In the genomic region with DNA sequence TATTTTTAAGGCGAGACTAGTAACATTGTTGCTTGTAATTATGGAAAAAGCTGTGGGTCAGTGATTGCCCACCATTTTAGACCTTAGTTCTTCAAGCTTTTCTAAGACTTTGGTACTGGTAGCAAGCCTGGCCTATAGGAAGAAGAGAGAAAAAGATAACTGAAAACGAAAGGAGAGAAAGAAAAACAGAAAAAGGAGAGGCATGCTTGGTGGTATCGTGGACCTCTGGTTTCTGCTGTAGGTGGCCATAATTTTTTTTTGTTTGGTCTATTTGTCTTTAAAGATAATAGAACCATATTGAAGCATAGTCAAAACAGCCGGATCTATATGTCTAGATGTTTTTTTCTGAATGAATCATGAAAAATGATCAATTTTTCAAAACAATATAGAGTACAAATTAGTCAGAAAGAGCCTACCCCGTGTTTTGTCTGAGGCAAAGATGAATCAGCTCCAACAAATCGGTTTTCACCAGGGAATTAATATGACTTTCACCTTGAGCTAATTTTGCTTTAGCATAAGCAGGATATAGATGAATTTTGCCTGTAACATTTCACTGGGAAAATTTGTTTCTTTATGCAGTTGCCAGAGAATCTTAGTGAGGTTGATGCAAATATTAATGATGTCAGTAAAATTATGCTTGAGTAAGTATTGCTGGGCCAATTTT, we compare ENCODE assay signal across 21 cellular contexts. TPM values are rescaled to one million over a fixed set of nuclear protein-coding genes. Genes with fewer than 3 reads are reported as not detected.
"Had no signal": no experiment of that assay in that cellular context is flagged by ENCODE, and none has a peak within 500 bp of the region (broad histone marks: within the 10 kb centered on the region; RNA-seq: fewer than 3 reads in every experiment).

No MANE protein-coding gene starts in this region.

- FAIRE-seq: colon had no signal

- H3K27me3 ChIP-seq: body of pancreas, esophagus squamous epithelium, stomach, vagina had no signal

- H3K4me1 ChIP-seq: body of pancreas, esophagus squamous epithelium, psoas muscle, stomach had no signal

- H3K36me3 ChIP-seq: esophagus squamous epithelium, stomach, vagina had no signal

- H3K4me3 ChIP-seq: body of pancreas, esophagus squamous epithelium, psoas muscle, smooth muscle cell, stomach, vagina had no signal

- H3K9me3 ChIP-seq: body of pancreas, esophagus squamous epithelium, psoas muscle, stomach, vagina had no signal

- ATAC-seq: body of pancreas; left cardiac atrium; naive thymus-derived CD8-positive, alpha-beta T cell; psoas muscle; right cardiac atrium had no signal

- DNase-seq: activated B cell treated with CpG ODN at 0.5 μM for 24 hours; activated CD4-positive, alpha-beta memory T cell treated with anti-CD3 and anti-CD28 coated beads for 36 hours; activated CD4-positive, alpha-beta T cell treated with anti-CD3 and anti-CD28 coated beads for 4 hours; activated naive CD4-positive, alpha-beta T cell treated with Interleukin-2 at 50 U/mL for 16 hours; activated naive CD8-positive, alpha-beta T cell treated with anti-CD3 and anti-CD28 coated beads, Interleukin-2, amount 10 ng/mL, durations not matched to agents 7 days and 5 days; activated T-cell treated with anti-CD3 and anti-CD28 coated beads, Interleukin-2, amount 50 U/mL, for 1 hour; body of pancreas; central memory CD4-positive, alpha-beta T cell; esophagus squamous epithelium; left cardiac atrium; mesendoderm; naive thymus-derived CD8-positive, alpha-beta T cell; psoas muscle; right cardiac atrium; stimulated activated CD4-positive, alpha-beta T cell treated with anti-CD3 and anti-CD28 coated beads, Interleukin-4, amount 100 ng/mL, for 1 hour; stomach; trophoblast cell had no signal

- H3K4me2 ChIP-seq: smooth muscle cell had no signal

- H3K27ac ChIP-seq: body of pancreas, esophagus squamous epithelium, psoas muscle, stomach, vagina had no signal

RNA-seq across cellular contexts. Expression of gene CCDC85A, which starts 45.7 kb away (rescaled TPM):
- total RNA-seq: activated B cell treated with CpG ODN at 0.5 μM for 24 hours; activated CD4-positive, alpha-beta memory T cell treated with anti-CD3 and anti-CD28 coated beads for 36 hours; activated naive CD8-positive, alpha-beta T cell treated with anti-CD3 and anti-CD28 coated beads, Interleukin-2, amount 10 ng/mL, durations not matched to agents 7 days and 5 days; activated T-helper 2 cell treated with anti-CD3 and anti-CD28 coated beads, Interferon-gamma antibody, Interleukin-2, Interleukin-4, amounts not matched to agents 10 μg/mL and 5 μg/mL and 100 μg/mL, durations not matched to agents 14 hours and 24 hours and 36 hours; naive thymus-derived CD8-positive, alpha-beta T cell had no signal
- polyA plus RNA-seq: naive thymus-derived CD8-positive, alpha-beta T cell had no signal
